8 cellular contexts compared by ENCODE assay signal in the genomic region with DNA sequence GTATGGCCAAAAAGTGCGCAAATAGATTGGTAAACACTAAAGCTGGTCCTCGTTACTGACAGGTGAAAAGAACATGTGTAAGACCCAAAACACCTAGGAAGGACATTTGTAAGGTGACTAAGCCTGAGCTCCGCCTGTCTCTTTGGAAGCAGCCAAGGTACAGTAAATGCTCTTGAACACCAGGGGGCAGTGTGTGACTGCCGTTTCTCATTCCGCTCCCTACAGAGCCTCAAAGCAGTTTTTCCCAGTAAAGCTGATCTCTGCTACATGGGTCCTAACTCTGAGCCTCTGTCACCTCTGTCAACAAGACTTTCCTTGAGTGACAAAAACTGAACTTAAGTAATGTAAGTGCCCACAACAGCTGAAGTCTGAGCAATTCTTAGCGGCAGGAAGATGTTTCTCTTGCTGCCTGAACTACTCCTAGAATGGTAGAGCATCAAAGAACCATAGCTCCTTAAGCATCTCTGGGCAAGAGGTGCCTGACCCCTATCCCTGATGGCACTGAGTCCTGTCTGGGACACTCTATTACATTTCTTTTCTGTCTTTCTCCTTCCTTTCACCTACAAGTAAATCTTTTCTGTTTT.
DNase-seq lines count a peak whose midpoint lies in the region; ATAC-seq, FAIRE-seq and TF ChIP-seq lines count a peak whose summit lies in the region.

No MANE protein-coding gene starts in this region.

- no peak overlapping the region for H3K4me3 Mint-ChIP-seq in T-helper 2 cell treated with Interferon-gamma antibody and Interleukin-4, amounts not matched to agents 5 μg/mL and 100 μg/mL, for 36 hours

- no peak overlapping the region for H2AFZ ChIP-seq in K562 (ENCODE audit: low read depth, low read length)

- H3K27me3 ChIP-seq in K562 (ENCODE audit: control insufficient read depth in 2 of 2, insufficient read depth in 2 of 2, low read length in 2 of 2), result peaks cover 0 to 13% of the 10 kb centered on the region in 2 experiments; a peak in 2 of 5 replicates

- peaks cover 10% of the 10 kb centered on the region for H3K27me3 Mint-ChIP-seq in T-helper 2 cell treated with Interferon-gamma antibody and Interleukin-4, amounts not matched to agents 5 μg/mL and 100 μg/mL, for 36 hours (ENCODE audit: low read depth)

- 4% methylated on average over 5 of the region's 6 CpGs for WGBS in K562 (ENCODE audit: insufficient coverage, low coverage, missing lambda C conversion rate)

- FAIRE-seq in K562 (lab: Jason Lieb, UNC), result peak; percentile 97

- ATAC-seq in Right ventricle myocardium inferior (peak; percentile 82), HG02642 (IDR thresholded peaks at IDR 0.05; ENCODE audit: poor library complexity, unreplicated experiment) (peak; percentile 79), K562 (peak; percentile 94)

- H3K4me2 ChIP-seq in K562 (ENCODE audit: insufficient read depth, low read length), result no peak overlapping the region

- no peak overlapping the region for H3K4me3 ChIP-seq in K562

- no peak overlapping the region for H3K9ac ChIP-seq in K562 (ENCODE audit: insufficient read depth in 1 of 2, low read depth in 2 of 2, low read length in 2 of 2)

- peak; percentile 53 to 72 for TF ChIP-seq RAD21 in K562 (CRISPR knock-in tag; conservative IDR thresholded peaks at IDR 0.05 in 1 of 2, IDR thresholded peaks at IDR 0.05 in 1 of 2)

- no peaks in the 10 kb centered on the region for H3K36me3 Mint-ChIP-seq in T-helper 2 cell treated with Interferon-gamma antibody and Interleukin-4, amounts not matched to agents 5 μg/mL and 100 μg/mL, for 36 hours (ENCODE audit: low read depth)

- H3K4me1 ChIP-seq in K562 (replicated peaks in 1 of 2; ENCODE audit: control insufficient read depth in 2 of 2, insufficient read depth in 2 of 2, low read length in 2 of 2), result peaks cover 0 to 4% of the 10 kb centered on the region in 2 experiments; a peak in 2 of 5 replicates

- POLR2A ChIA-PET in K562 (lab: Yijun Ruan, JAX), result interaction anchor here (0.6 to 1.1 kb wide), 4 partner anchors 13 to 939 kb away, joined by 3 read pairs; no protein-coding TSS in a partner anchor

- H3K4me1 Mint-ChIP-seq in T-helper 2 cell treated with Interferon-gamma antibody and Interleukin-4, amounts not matched to agents 5 μg/mL and 100 μg/mL, for 36 hours (ENCODE audit: low read depth), result peaks cover 9% of the 10 kb centered on the region

- in situ Hi-C loops in K562 (cut with MboI), result loop anchor here (25.0 kb wide), 2 partner anchors 896 to 1896 kb away; no protein-coding TSS in a partner anchor

- H3K27ac ChIP-seq in K562 (ENCODE audit: extremely low read depth, low read depth, low read length), result no peak overlapping the region

- TF ChIP-seq CTCF in K562 (IDR thresholded peaks at IDR 0.05 in 2 of 3, conservative IDR thresholded peaks at IDR 0.05 in 1 of 3; ENCODE audit: insufficient read depth in 2 of 3, low read depth in 1 of 3, low read length in 3 of 3), result peak; percentile 73 to 84 (median 81)

- no peaks in the 10 kb centered on the region for H3K36me3 ChIP-seq in K562 (ENCODE audit: control insufficient read depth, insufficient read depth, low read length)

- DNase-seq in Right ventricle myocardium inferior (ENCODE audit: missing footprints) (no peak), cardiac septum (ENCODE audit: low spot score) (no peak), NCI-H1092 (lab: John Stamatoyannopoulos, UW) (peak; percentile 38), K562 (ENCODE audit: extremely low read depth in 1 of 4, low spot score in 3 of 4) (peak; percentile 60 to 73 (median 73)), iPS-NIHi7 (ENCODE audit: extremely low spot score) (peak; percentile 80)
- DNase-seq in T-helper 2 cell treated with Interferon-gamma antibody and Interleukin-4, amounts not matched to agents 5 μg/mL and 100 μg/mL, for 36 hours (ENCODE audit: low spot score), result peak; percentile 42
- DNase-seq in stimulated activated CD4-positive, alpha-beta T cell treated with anti-CD3 and anti-CD28 coated beads, Interleukin-15, amount 100 ng/mL, for 1 hour (ENCODE audit: low read depth in 1 of 2, low spot score in 1 of 2), result peak; percentile 10 to 22

- no peak for TF ChIP-seq EP300 in K562 (IDR thresholded peaks at IDR 0.05; ENCODE audit: low read length)

- no peaks in the 10 kb centered on the region for H3K79me2 ChIP-seq in K562 (ENCODE audit: control insufficient read depth, insufficient read depth, low read length)

- intact Hi-C loops in Right ventricle myocardium inferior (cut with DNase I) (loop anchor here (5.0 kb wide), 3 partner anchors 36 to 936 kb away; no protein-coding TSS in a partner anchor), cardiac septum (cut with DNase I) (loop anchor here (5.0 kb wide), 2 partner anchors 366 to 886 kb away; no protein-coding TSS in a partner anchor), K562 (cut with micrococcal nuclease) (loop anchor here (2.0 to 10.0 kb wide), 4 partner anchors 750 to 1894 kb away; no protein-coding TSS in a partner anchor)

- no peaks in the 10 kb centered on the region for H3K9me3 ChIP-seq in K562 (replicated peaks; ENCODE audit: control insufficient read depth, insufficient read depth, low read depth, low read length)

- no TSS peak for BruUV-seq in K562 (replicated peaks; lab: Mats Ljungman, UMichigan)

- no peaks in the 10 kb centered on the region for H4K20me1 ChIP-seq in K562 (replicated peaks; ENCODE audit: control insufficient read depth, insufficient read depth, low read length)

- H3K9me3 Mint-ChIP-seq in T-helper 2 cell treated with Interferon-gamma antibody and Interleukin-4, amounts not matched to agents 5 μg/mL and 100 μg/mL, for 36 hours, result no peaks in the 10 kb centered on the region

- H3K27ac Mint-ChIP-seq in T-helper 2 cell treated with Interferon-gamma antibody and Interleukin-4, amounts not matched to agents 5 μg/mL and 100 μg/mL, for 36 hours, result no peak overlapping the region

- H3K9me1 ChIP-seq in K562 (ENCODE audit: control insufficient read depth, insufficient read depth, low read length), result no peaks in the 10 kb centered on the region

- CTCF ChIA-PET in K562 (lab: Yijun Ruan, JAX; ENCODE audit: low intra/inter-chr PET ratio), result no interaction called here

- no peak for TF ChIP-seq POLR2A in K562 (conservative IDR thresholded peaks at IDR 0.05)

TF ChIP-seq in K562, 482 proteins besides CTCF, POLR2A, EP300 and RAD21:
- TF ChIP-seq RAD51 (IDR thresholded peaks at IDR 0.05; ENCODE audit: borderline replicate concordance, low read depth) (no peak), STAG1 (CRISPR knock-in tag; IDR thresholded peaks at IDR 0.05; ENCODE audit: borderline replicate concordance) (peak; percentile 80; the same call in 1 of the 2 replicates), YBX1 (IDR thresholded peaks at IDR 0.05) (no peak), SMC3 (conservative IDR thresholded peaks at IDR 0.05; ENCODE audit: insufficient read depth, low read depth, low read length) (peak; percentile 51; the same call in 1 of the 2 replicates), ZNF586 (CRISPR knock-in tag; conservative IDR thresholded peaks at IDR 0.05) (no peak), NFRKB (IDR thresholded peaks at IDR 0.05; ENCODE audit: low read depth) (no peak), KLF16 (IDR thresholded peaks at IDR 0.05) (no peak), NR2F6 (CRISPR knock-in tag; IDR thresholded peaks at IDR 0.05) (no peak), MCM3 (IDR thresholded peaks at IDR 0.05) (no peak), FOXA1 (IDR thresholded peaks at IDR 0.05; ENCODE audit: borderline replicate concordance) (no peak), POLR2H (tag; IDR thresholded peaks at IDR 0.05; ENCODE audit: low read depth) (no peak), SIRT6 (IDR thresholded peaks at IDR 0.05; ENCODE audit: low read depth, low read length) (no peak)
- TF ChIP-seq, protein P1, sequence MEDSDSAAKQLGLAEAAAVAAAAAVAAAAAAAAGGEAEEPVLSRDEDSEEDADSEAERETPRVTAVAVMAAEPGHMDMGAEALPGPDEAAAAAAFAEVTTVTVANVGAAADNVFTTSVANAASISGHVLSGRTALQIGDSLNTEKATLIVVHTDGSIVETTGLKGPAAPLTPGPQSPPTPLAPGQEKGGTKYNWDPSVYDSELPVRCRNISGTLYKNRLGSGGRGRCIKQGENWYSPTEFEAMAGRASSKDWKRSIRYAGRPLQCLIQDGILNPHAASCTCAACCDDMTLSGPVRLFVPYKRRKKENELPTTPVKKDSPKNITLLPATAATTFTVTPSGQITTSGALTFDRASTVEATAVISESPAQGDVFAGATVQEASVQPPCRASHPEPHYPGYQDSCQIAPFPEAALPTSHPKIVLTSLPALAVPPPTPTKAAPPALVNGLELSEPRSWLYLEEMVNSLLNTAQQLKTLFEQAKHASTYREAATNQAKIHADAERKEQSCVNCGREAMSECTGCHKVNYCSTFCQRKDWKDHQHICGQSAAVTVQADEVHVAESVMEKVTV (CRISPR knock-in tag; IDR thresholded peaks at IDR 0.05), result no peak

Comparison
In these comparisons a context has a peak if more than half of its experiments do, and no peak if none do; other contexts are left out.
1. DNase-seq: peak in NCI-H1092 (single experiment), T-helper 2 cell treated with Interferon-gamma antibody and Interleukin-4, amounts not matched to agents 5 μg/mL and 100 μg/mL, for 36 hours (single experiment), K562 (4 of 4), iPS-NIHi7 (single experiment) and stimulated activated CD4-positive, alpha-beta T cell treated with anti-CD3 and anti-CD28 coated beads, Interleukin-15, amount 100 ng/mL, for 1 hour (2 of 2); none in Right ventricle myocardium inferior (single experiment) and cardiac septum (single experiment).
2. Peak in every context shown above with its lines, with median percentiles within 50 percentile points of each other: ATAC-seq.